ENCODE assay signal across 20 cellular contexts in the genomic region with DNA sequence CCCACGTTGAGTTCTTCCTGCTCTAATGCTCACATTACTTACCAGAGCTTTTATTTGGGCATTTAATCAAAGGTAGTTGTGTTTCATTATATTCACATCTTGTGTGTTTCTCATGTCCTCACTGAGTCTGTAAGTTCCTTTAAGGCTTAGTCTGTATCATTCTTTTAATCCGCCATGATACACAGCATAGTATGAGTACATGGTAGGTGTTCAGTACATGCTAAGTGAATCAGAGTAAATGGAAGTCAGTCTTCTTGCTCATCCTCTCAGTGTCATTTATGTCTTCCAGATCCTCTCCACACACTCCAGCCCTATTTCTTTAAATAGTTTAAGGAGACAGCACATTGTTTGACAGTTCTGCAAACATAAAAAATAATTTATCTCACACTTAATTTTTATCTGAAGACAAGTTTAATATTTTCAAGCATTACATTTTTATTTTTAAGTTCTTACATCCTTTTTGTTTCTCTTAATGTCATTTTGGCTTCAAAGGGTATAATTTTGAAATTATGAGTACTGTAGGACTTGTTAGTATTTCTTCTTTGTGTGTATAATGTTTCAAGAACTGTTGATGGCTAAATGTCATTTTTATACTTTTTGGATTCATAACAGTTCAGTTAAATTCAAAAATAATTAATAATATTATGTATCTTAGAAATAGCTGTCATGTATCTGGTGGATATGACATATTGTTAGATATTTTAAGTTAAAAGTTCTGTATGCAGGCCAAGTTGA.
DNase-seq lines count a peak whose midpoint lies in the region; ATAC-seq and TF ChIP-seq lines count a peak whose summit lies in the region.
"Had no signal": no experiment of that assay in that cellular context is flagged by ENCODE, and none has a peak within 500 bp of the region (broad histone marks: within the 10 kb centered on the region; RNA-seq: fewer than 3 reads in every experiment).

No MANE protein-coding gene starts in this region.

- CTCF ChIA-PET in Caco-2 (lab: Charles Lee) = no interaction called here

- no peak overlapping the region for H3K4me3 Mint-ChIP-seq in Caco-2 (ENCODE audit: unreplicated experiment)
- H3K4me3 Mint-ChIP-seq in T-helper 17 cell = no peak overlapping the region
- H3K4me3 Mint-ChIP-seq: activated CD4-positive, alpha-beta T cell treated with anti-CD3 and anti-CD28 coated beads, Interleukin-2, amount 10 ng/mL, durations not matched to agents 24 days and 14 days; endodermal cell; mesothelial cell of epicardium; neural progenitor cell had no signal

- BruUV-seq in Caco-2 (replicated peaks; lab: Mats Ljungman, UMichigan) = no TSS peak

- intact Hi-C loops in Caco-2 (cut with micrococcal nuclease; ENCODE audit: unreplicated experiment) (loop anchor here (10.0 kb wide), 1 partner anchor 369 kb away; a partner anchor contains a TSS), esophagus squamous epithelium (cut with DNase I) (no loop called here), sigmoid colon (cut with DNase I) (loop anchor here (5.0 kb wide), 1 partner anchor 372 kb away; a partner anchor contains a TSS), upper lobe of right lung (cut with DNase I) (no loop called here)

- DNase-seq in Caco-2 (no peak), T-helper 17 cell (no peak), esophagus squamous epithelium (lab: John Stamatoyannopoulos, UW) (no peak), sigmoid colon (no peak), upper lobe of right lung (no peak), 8988T (no peak)
- DNase-seq: activated CD4-positive, alpha-beta T cell treated with anti-CD3 and anti-CD28 coated beads, Interleukin-2, amount 10 ng/mL, durations not matched to agents 24 days and 14 days; activated gamma-delta T cell treated with Interleukin-2 at 50 U/mL for 16 hours; AML-193; anterior cingulate cortex; endodermal cell; NCI-H1105 treated with DMSO at 0.1 percent for 48 hours; NCI-H2107; NCI-H526; SHP77 had no signal

- H3K4me3 ChIP-seq in Caco-2 (ENCODE audit: low read depth, low read length) (no peak overlapping the region), esophagus squamous epithelium (no peak overlapping the region), sigmoid colon (no peak overlapping the region), upper lobe of right lung (no peak overlapping the region)
- H3K4me3 ChIP-seq: neural progenitor cell, thoracic aorta had no signal

- H3K27ac ChIP-seq in esophagus squamous epithelium (peak overlapping the region; percentile 12 to 81 (median 60)), sigmoid colon (peak overlapping the region in 3 of 4 donors; percentile 36 to 47 (median 36)), upper lobe of right lung (no peak overlapping the region)
- H3K27ac ChIP-seq: neural progenitor cell had no signal

- H3K36me3 ChIP-seq in Caco-2 (ENCODE audit: control insufficient read depth, insufficient read depth, low read length) (no peaks in the 10 kb centered on the region), esophagus squamous epithelium (no peaks in the 10 kb centered on the region), sigmoid colon (no peaks in the 10 kb centered on the region), upper lobe of right lung (no peaks in the 10 kb centered on the region)
- H3K36me3 ChIP-seq: neural progenitor cell, thoracic aorta had no signal

- H3K4me1 ChIP-seq in Caco-2 (peaks cover 22% of the 10 kb centered on the region; the same call in 1 of the 2 replicates), esophagus squamous epithelium (peaks cover 4 to 35% (median 14%) of the 10 kb centered on the region in 3 donors), sigmoid colon (peaks cover 0 to 16% (median 9%) of the 10 kb centered on the region in 4 donors), upper lobe of right lung (peaks cover 29% of the 10 kb centered on the region)
- H3K4me1 ChIP-seq: neural progenitor cell had no signal

- POLR2A ChIA-PET in Caco-2 (lab: Charles Lee) = no interaction called here

- 61 to 69% methylated on average over 2 of the region's 2 CpGs for WGBS in esophagus squamous epithelium, 2 donors
- 83 to 86% methylated on average over 2 of the region's 2 CpGs for WGBS in sigmoid colon, 2 donors

- H3K36me3 Mint-ChIP-seq in Caco-2 (ENCODE audit: insufficient read depth, unreplicated experiment) (peaks cover 6% of the 10 kb centered on the region), T-helper 17 cell (ENCODE audit: low read depth) (peaks cover 13% of the 10 kb centered on the region)
- H3K36me3 Mint-ChIP-seq: mesothelial cell of epicardium, neural progenitor cell had no signal

- H3K4me1 Mint-ChIP-seq in Caco-2 (ENCODE audit: low read depth, unreplicated experiment) (peaks cover 25% of the 10 kb centered on the region), T-helper 17 cell (peaks cover 15% of the 10 kb centered on the region)
- H3K4me1 Mint-ChIP-seq: endodermal cell, neural progenitor cell had no signal

- no peaks in the 10 kb centered on the region for H3K9me3 Mint-ChIP-seq in Caco-2 (ENCODE audit: unreplicated experiment)
- H3K9me3 Mint-ChIP-seq: endodermal cell, mesothelial cell of epicardium, neural progenitor cell had no signal

- no peak for TF ChIP-seq POLR2A in esophagus squamous epithelium (IDR thresholded peaks at IDR 0.05)
- no peak for TF ChIP-seq POLR2A in sigmoid colon (IDR thresholded peaks at IDR 0.05)

- TF ChIP-seq CTCF in Caco-2 (IDR thresholded peaks at IDR 0.05; ENCODE audit: insufficient read depth in 1 of 2, low read depth in 1 of 2, low read length in 1 of 2, severe bottlenecking in 1 of 2, unreplicated experiment in 1 of 2) (no peak), esophagus squamous epithelium (IDR thresholded peaks at IDR 0.05) (no peak), sigmoid colon (IDR thresholded peaks at IDR 0.05) (no peak), upper lobe of right lung (IDR thresholded peaks at IDR 0.05) (no peak)

- H3K9me3 ChIP-seq in Caco-2 (no peaks in the 10 kb centered on the region), T-helper 17 cell (ENCODE audit: control insufficient read depth, low read length, poor library complexity, severe bottlenecking) (no peaks in the 10 kb centered on the region), esophagus squamous epithelium (no peaks in the 10 kb centered on the region), sigmoid colon (no peaks in the 10 kb centered on the region), upper lobe of right lung (no peaks in the 10 kb centered on the region)
- H3K9me3 ChIP-seq: thoracic aorta had no signal

- no peak for TF ChIP-seq EP300 in sigmoid colon (IDR thresholded peaks at IDR 0.05)

- H3K27me3 Mint-ChIP-seq in Caco-2 (ENCODE audit: insufficient read depth, unreplicated experiment) (no peaks in the 10 kb centered on the region), T-helper 17 cell (peaks cover 15% of the 10 kb centered on the region)

- ATAC-seq in T-helper 17 cell (no peak), HG02852 (IDR thresholded peaks at IDR 0.05; ENCODE audit: unreplicated experiment) (no peak), upper lobe of right lung (no peak), HG02623 (IDR thresholded peaks at IDR 0.05; ENCODE audit: unreplicated experiment) (no peak)

- no peaks in the 10 kb centered on the region for H3K27me3 ChIP-seq in Caco-2 (replicated peaks; ENCODE audit: control insufficient read depth, insufficient read depth, low read length)
- no peaks in the 10 kb centered on the region for H3K27me3 ChIP-seq in esophagus squamous epithelium
- H3K27me3 ChIP-seq in sigmoid colon = no peaks in the 10 kb centered on the region
- H3K27me3 ChIP-seq in upper lobe of right lung = no peaks in the 10 kb centered on the region
- H3K27me3 ChIP-seq: neural progenitor cell had no signal

- H3K27ac Mint-ChIP-seq in Caco-2 (ENCODE audit: unreplicated experiment) (peak overlapping the region; percentile 79), T-helper 17 cell (peak overlapping the region; percentile 1)
- H3K27ac Mint-ChIP-seq: activated CD4-positive, alpha-beta T cell treated with anti-CD3 and anti-CD28 coated beads, Interleukin-2, amount 10 ng/mL, durations not matched to agents 24 days and 14 days; endodermal cell; mesothelial cell of epicardium; neural progenitor cell had no signal

Comparison
In these comparisons a context has a peak if more than half of its experiments do, and no peak if none do; other contexts are left out.
1. intact Hi-C loops: an anchor here in Caco-2 (10.0 kb wide) and sigmoid colon (5.0 kb wide); none called in esophagus squamous epithelium and upper lobe of right lung.